ENCODE assay signal across 38 cellular contexts in genomic region chr5:180920710-180921109, GRCh38. TPM values are rescaled to one million over a fixed set of nuclear protein-coding genes. Genes with fewer than 3 reads are reported as not detected.
"Had no signal": no experiment of that assay in that cellular context is flagged by ENCODE, and none has a peak within 500 bp of the region (broad histone marks: within the 10 kb centered on the region; RNA-seq: fewer than 3 reads in every experiment).

No MANE protein-coding gene starts in this region.

- H3K9ac ChIP-seq: KMS-11 had no signal

- H3K27ac ChIP-seq: KMS-11 had no signal

- H3K36me3 ChIP-seq: MG63 had no signal

- H3K4me3 ChIP-seq: MG63 had no signal

- H3K4me2 ChIP-seq: KMS-11 had no signal

- DNase-seq: Karpas-422, Kasumi-1, MG63, MM.1S, MV-4-11, NCI-H1048, NCI-H1092, NCI-H1092 treated with DMSO at 0.1 percent for 48 hours, NCI-H1105, NCI-H1105 treated with DMSO at 0.1 percent for 48 hours, NCI-H1417, NCI-H1417 treated with DMSO at 0.1 percent for 48 hours, NCI-H1436, NCI-H1436 treated with DMSO at 0.1 percent for 48 hours, NCI-H146, NCI-H1694, NCI-H1694 treated with DMSO at 0.1 percent for 48 hours, NCI-H187, NCI-H187 treated with DMSO at 0.1 percent for 48 hours, NCI-H1930, NCI-H2029, NCI-H2029 treated with DMSO at 0.1 percent for 48 hours, NCI-H2081, NCI-H2081 treated with DMSO at 0.1 percent for 48 hours, NCI-H2107, NCI-H2171, NCI-H2171 treated with DMSO at 0.1 percent for 48 hours, NCI-H2227 treated with DMSO at 0.1 percent for 48 hours, NCI-H226, NCI-H345, NCI-H446, NCI-H446 treated with DMSO at 0.1 percent for 48 hours, NCI-H510A had no signal

RNA-seq across cellular contexts. Expression of gene BTNL8, which starts 21.8 kb away (rescaled TPM):
- total RNA-seq: LHCN-M2, M059J, MCF 10A, NCI-H460 had no signal
